8 cellular contexts compared by ENCODE assay signal in genomic region chr14:48398675-48399282, GRCh38.
A peak's percentile ranks its signal among the peaks of the same experiment; 100 is the strongest.
DNase-seq lines count a peak whose midpoint lies in the region; ATAC-seq and TF ChIP-seq lines count a peak whose summit lies in the region.

No MANE protein-coding gene starts in this region.

- WGBS in stomach, 5 donors = 40 to 53% (median 46%) methylated on average over 2 of the region's 2 CpGs

- H3K27ac ChIP-seq in SJCRH30 (no peak overlapping the region), stomach (no peak overlapping the region)

- H3K36me3 ChIP-seq in SJCRH30 (no peaks in the 10 kb centered on the region), stomach (no peaks in the 10 kb centered on the region)

- TF ChIP-seq CTCF in LNCaP clone FGC (IDR thresholded peaks at IDR 0.05; ENCODE audit: control insufficient read depth, extremely low read depth, insufficient read depth) (peak; percentile 81), stomach (IDR thresholded peaks at IDR 0.05) (peak in 5 of 7 experiments; percentile 23 to 46 (median 31))

- intact Hi-C loops in stomach (cut with DNase I; ENCODE audit: low total_unique reads) = no loop called here

- ATAC-seq in GM19035 (IDR thresholded peaks at IDR 0.05; ENCODE audit: unreplicated experiment) = no peak

- no peak for TF ChIP-seq EP300 in stomach (IDR thresholded peaks at IDR 0.05)

- H3K4me3 ChIP-seq in LNCaP clone FGC (ENCODE audit: low read depth, low read length) (no peak overlapping the region), SJCRH30 (no peak overlapping the region), stomach (no peak overlapping the region)

- H3K27me3 ChIP-seq in SJCRH30 = no peaks in the 10 kb centered on the region
- H3K27me3 ChIP-seq in stomach = no peaks in the 10 kb centered on the region

- TF ChIP-seq POLR2A in stomach (IDR thresholded peaks at IDR 0.05) = no peak

- H3K9me3 ChIP-seq in SJCRH30 (replicated peaks) (no peaks in the 10 kb centered on the region), stomach (no peaks in the 10 kb centered on the region)

- H3K4me1 ChIP-seq in SJCRH30 (no peaks in the 10 kb centered on the region), stomach (no peaks in the 10 kb centered on the region)

- DNase-seq in NCI-H1436 (lab: John Stamatoyannopoulos, UW) = peak; percentile 16
- no peak for DNase-seq in NCI-H1436 treated with DMSO at 0.1 percent for 48 hours (lab: John Stamatoyannopoulos, UW)
- peak; percentile 35 for DNase-seq in LNCaP clone FGC (ENCODE audit: low read depth)
- DNase-seq in SJCRH30 = peak; percentile 5 to 65
- DNase-seq in foreskin melanocyte = peak; percentile 51
- no peak for DNase-seq in stomach
- DNase-seq in NK-92 treated with Interleukin-12 subunit alpha and Interleukin-12 subunit beta, amount 100 ng/mL, for 24 hours (lab: John Stamatoyannopoulos, UW) = no peak

Comparison
In these comparisons a context has a peak if more than half of its experiments do, and no peak if none do; other contexts are left out.
1. DNase-seq: peak in NCI-H1436 (single experiment), LNCaP clone FGC (single experiment), SJCRH30 (2 of 2) and foreskin melanocyte (single experiment); none in NCI-H1436 treated with DMSO at 0.1 percent for 48 hours (single experiment), stomach (single experiment) and NK-92 treated with Interleukin-12 subunit alpha and Interleukin-12 subunit beta, amount 100 ng/mL, for 24 hours (single experiment).